In genomic region chr11:69156673-69157155, GRCh38 we compare ENCODE assay signal across 9 cellular contexts. TPM values are rescaled to one million over a fixed set of nuclear protein-coding genes. Genes with fewer than 3 reads are reported as not detected.
A peak's percentile ranks its signal among the peaks of the same experiment; 100 is the strongest.
DNase-seq lines count a peak whose midpoint lies in the region; ATAC-seq and TF ChIP-seq lines count a peak whose summit lies in the region.
"Had no signal": no experiment of that assay in that cellular context is flagged by ENCODE, and none has a peak within 500 bp of the region (broad histone marks: within the 10 kb centered on the region; RNA-seq: fewer than 3 reads in every experiment).

No MANE protein-coding gene starts in this region.

- no peaks in the 10 kb centered on the region for H3K4me1 ChIP-seq in psoas muscle

- no peak overlapping the region for H3K27ac ChIP-seq in psoas muscle

- in situ Hi-C loops in SK-MEL-5 (cut with HindIII; ENCODE audit: low pct_unique_long_range_greater_than_20kb, low sequenced_read_pairs) = no loop called here

- ATAC-seq in psoas muscle (no peak), HG03342 (IDR thresholded peaks at IDR 0.05; ENCODE audit: unreplicated experiment) (no peak)

- TF ChIP-seq CTCF in fibroblast of pulmonary artery (IDR thresholded peaks at IDR 0.05; ENCODE audit: low read length, missing control alignments) = no peak
- no peak for TF ChIP-seq CTCF in psoas muscle (IDR thresholded peaks at IDR 0.05)

- intact Hi-C loops in psoas muscle (cut with DNase I) = no loop called here

- H3K9me3 ChIP-seq in psoas muscle = no peaks in the 10 kb centered on the region

- WGBS in psoas muscle, 3 donors = 54 to 76% (median 62%) methylated on average over 13 to 15 of the region's 15 CpGs

- peaks cover 0 to 18% (median 10%) of the 10 kb centered on the region in 3 donors for H3K27me3 ChIP-seq in psoas muscle (ENCODE audit: insufficient read depth in 3 of 3, low read length in 2 of 3)

- no peaks in the 10 kb centered on the region for H3K36me3 ChIP-seq in psoas muscle (ENCODE audit: insufficient read depth in 1 of 2, low read depth in 1 of 2)

- DNase-seq in Daoy (ENCODE audit: low read depth) = peak; percentile 27
- peak; percentile 46 for DNase-seq in SK-MEL-5 (ENCODE audit: low read depth, low spot score)
- DNase-seq in fibroblast of pulmonary artery (ENCODE audit: low read depth) = peak; percentile 42
- no peak for DNase-seq in psoas muscle
- no peak for DNase-seq in NCI-H2081 treated with DMSO at 0.1 percent for 48 hours (lab: John Stamatoyannopoulos, UW)
- DNase-seq in NCI-H226 = no peak
- DNase-seq in putamen (ENCODE audit: low spot score) = no peak
- DNase-seq: GOT3 had no signal

- H3K4me3 ChIP-seq in fibroblast of pulmonary artery (replicated peaks; ENCODE audit: low read depth, low read length) = no peak overlapping the region
- H3K4me3 ChIP-seq in psoas muscle = peak overlapping the region; percentile 11

RNA-seq across cellular contexts. Expression of gene SMIM38, which starts 1.0 kb away (rescaled TPM):
- not detected in 2 replicates for total RNA-seq in Daoy (2014; rRNA removed; shearing (Covaris generic))
- total RNA-seq in SK-MEL-5 (2014; rRNA removed; shearing (Covaris generic)) = 0.11 and 0.13 TPM in 2 replicates
- polyA plus RNA-seq in SK-MEL-5 (2015; cell fraction: cytosol; rRNA removed) = 0.19 and 0.29 TPM in 2 replicates
- 0.66 and 1.9 TPM in 2 replicates for polyA plus RNA-seq in SK-MEL-5 (2015; cell fraction: nucleus; rRNA removed)
- total RNA-seq in psoas muscle = under 1 TPM in 3 of 4 donors, not detected in 1; 0.08 to 0.54 (median 0.34) TPM
- polyA plus RNA-seq in psoas muscle = under 1 TPM; 0.03 to 0.12 (median 0.05) TPM

Comparison
In these comparisons a context has a peak if more than half of its experiments do, and no peak if none do; other contexts are left out.
1. DNase-seq: peak in Daoy (single experiment), SK-MEL-5 (single experiment) and fibroblast of pulmonary artery (single experiment); none in psoas muscle (0 of 2), NCI-H2081 treated with DMSO at 0.1 percent for 48 hours (single experiment), NCI-H226 (single experiment) and putamen (single experiment).